In the genomic region with DNA sequence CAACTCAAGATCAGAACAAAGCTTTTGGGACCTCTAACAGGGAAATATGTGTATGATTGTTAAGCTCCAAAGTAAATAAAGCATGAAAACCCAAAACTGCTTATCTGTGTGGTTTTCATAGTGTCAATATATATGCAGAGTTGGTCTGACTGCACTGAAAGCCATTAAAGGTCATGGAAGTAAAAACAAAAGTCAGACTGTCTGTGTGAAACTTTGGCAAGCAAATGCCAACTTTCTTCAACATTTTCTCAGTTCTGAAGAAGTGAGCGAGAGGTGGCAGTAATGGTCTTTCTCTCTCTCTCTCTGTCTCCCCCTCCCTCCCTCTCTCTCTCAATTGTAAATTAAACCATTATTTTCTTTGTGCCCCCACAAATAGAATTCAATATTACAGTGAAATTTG, we compare ENCODE assay signal across 9 cellular contexts.
DNase-seq lines count a peak whose midpoint lies in the region; ATAC-seq, FAIRE-seq and TF ChIP-seq lines count a peak whose summit lies in the region.
"Had no signal": no experiment of that assay in that cellular context is flagged by ENCODE, and none has a peak within 500 bp of the region (broad histone marks: within the 10 kb centered on the region; RNA-seq: fewer than 3 reads in every experiment).

No MANE protein-coding gene starts in this region.

- TF ChIP-seq POLR2A in K562 (conservative IDR thresholded peaks at IDR 0.05), result no peak

- no peak overlapping the region for H3K4me3 ChIP-seq in K562

- no peaks in the 10 kb centered on the region for H3K9me3 Mint-ChIP-seq in osteocyte (ENCODE audit: unreplicated experiment)

- CTCF ChIA-PET in K562 (lab: Yijun Ruan, JAX; ENCODE audit: low intra/inter-chr PET ratio), result interaction anchor here (0.6 to 0.9 kb wide), 2 partner anchors 10 to 152 kb away, joined by 3 to 5 read pairs; no protein-coding TSS in a partner anchor

- peak; percentile 5; the same call in 1 of the 2 replicates for TF ChIP-seq EP300 in K562 (IDR thresholded peaks at IDR 0.05; ENCODE audit: low read length)

- H3K4me3 Mint-ChIP-seq in osteocyte (ENCODE audit: unreplicated experiment), result no peak overlapping the region

- WGBS in K562 (ENCODE audit: insufficient coverage, low coverage, missing lambda C conversion rate), result 45% methylated on average over 1 of the region's 1 CpG

- no peaks in the 10 kb centered on the region for H3K36me3 Mint-ChIP-seq in osteocyte (ENCODE audit: unreplicated experiment)

- H3K9me3 ChIP-seq in K562 (replicated peaks; ENCODE audit: control insufficient read depth, insufficient read depth, low read depth, low read length), result no peaks in the 10 kb centered on the region

- ATAC-seq in GM19438 (IDR thresholded peaks at IDR 0.05; ENCODE audit: low read depth, unreplicated experiment) (peak; percentile 71), HG03571 (IDR thresholded peaks at IDR 0.05; ENCODE audit: unreplicated experiment) (peak; percentile 58), K562 (peak; percentile 64), HG02970 (IDR thresholded peaks at IDR 0.05; ENCODE audit: low FRiP score, unreplicated experiment) (no peak)

- no peaks in the 10 kb centered on the region for H3K79me2 ChIP-seq in K562 (ENCODE audit: control insufficient read depth, insufficient read depth, low read length)

- H4K20me1 ChIP-seq in K562 (replicated peaks; ENCODE audit: control insufficient read depth, insufficient read depth, low read length), result no peaks in the 10 kb centered on the region

- H3K4me1 ChIP-seq in K562 (replicated peaks in 1 of 2; ENCODE audit: control insufficient read depth in 2 of 2, insufficient read depth in 2 of 2, low read length in 2 of 2), result peaks cover 0 to 20% of the 10 kb centered on the region in 2 experiments; a peak in 3 of 5 replicates

- peak overlapping the region; percentile 7; the same call in 1 of the 2 replicates for H2AFZ ChIP-seq in K562 (ENCODE audit: low read depth, low read length)

- no peak overlapping the region for H3K27ac Mint-ChIP-seq in osteocyte (ENCODE audit: unreplicated experiment)

- H3K36me3 ChIP-seq in K562 (ENCODE audit: control insufficient read depth, insufficient read depth, low read length), result no peaks in the 10 kb centered on the region

- no peak overlapping the region for H3K4me2 ChIP-seq in K562 (ENCODE audit: insufficient read depth, low read length)

- intact Hi-C loops in K562 (cut with micrococcal nuclease), result loop anchor here (2.0 to 5.0 kb wide), 2 partner anchors 152 to 209 kb away; no protein-coding TSS in a partner anchor

- no TSS peak for BruUV-seq in K562 (replicated peaks; lab: Mats Ljungman, UMichigan)

- peaks cover 18% of the 10 kb centered on the region for H3K4me1 Mint-ChIP-seq in osteocyte (ENCODE audit: unreplicated experiment)

- H3K27ac ChIP-seq in K562 (ENCODE audit: extremely low read depth, low read depth, low read length), result no peak overlapping the region

- no peak overlapping the region for H3K9ac ChIP-seq in K562 (ENCODE audit: insufficient read depth in 1 of 2, low read depth in 2 of 2, low read length in 2 of 2)

- H3K9me1 ChIP-seq in K562 (ENCODE audit: control insufficient read depth, insufficient read depth, low read length), result no peaks in the 10 kb centered on the region

- FAIRE-seq in D721Med (lab: Jason Lieb, UNC), result no peak
- peak; percentile 78 for FAIRE-seq in K562 (lab: Jason Lieb, UNC)
- FAIRE-seq: islet of Langerhans had no signal

- DNase-seq in D721Med (ENCODE audit: insufficient read length, low spot score) (no peak), K562 (ENCODE audit: extremely low read depth in 1 of 4, low spot score in 3 of 4) (no peak), osteocyte (ENCODE audit: extremely low spot score, unreplicated experiment) (no peak), NCI-H128 (lab: John Stamatoyannopoulos, UW; ENCODE audit: unreplicated experiment) (no peak), NCI-H146 treated with DMSO at 0.1 percent for 48 hours (lab: John Stamatoyannopoulos, UW; ENCODE audit: unreplicated experiment) (no peak)

- POLR2A ChIA-PET in K562 (lab: Yijun Ruan, JAX), result interaction anchor here (0.6 to 1.3 kb wide), 3 partner anchors 8 to 1115 kb away, joined by 3 to 5 read pairs (median 3); no protein-coding TSS in a partner anchor

- in situ Hi-C loops in K562 (cut with MboI), result loop anchor here (10.0 kb wide), 1 partner anchor 148 kb away; no protein-coding TSS in a partner anchor

- H3K27me3 Mint-ChIP-seq in osteocyte (ENCODE audit: unreplicated experiment), result peaks cover 17% of the 10 kb centered on the region

- H3K27me3 ChIP-seq in K562 (ENCODE audit: control insufficient read depth in 2 of 2, insufficient read depth in 2 of 2, low read length in 2 of 2), result no peaks in the 10 kb centered on the region

- TF ChIP-seq RAD21 in K562 (CRISPR knock-in tag; conservative IDR thresholded peaks at IDR 0.05 in 1 of 2, IDR thresholded peaks at IDR 0.05 in 1 of 2), result peak; percentile 54 to 70

- peak; percentile 31 for TF ChIP-seq CTCF in D721Med (IDR thresholded peaks at IDR 0.05; ENCODE audit: insufficient read depth, missing control alignments)
- peak in 2 of 3 experiments; percentile 19 to 55; a peak in 2 of 6 replicates for TF ChIP-seq CTCF in K562 (IDR thresholded peaks at IDR 0.05 in 2 of 3, conservative IDR thresholded peaks at IDR 0.05 in 1 of 3; ENCODE audit: insufficient read depth in 2 of 3, low read depth in 1 of 3, low read length in 3 of 3)
- peak; percentile 44 for TF ChIP-seq CTCF in osteocyte (IDR thresholded peaks at IDR 0.05)

TF ChIP-seq in K562, 482 proteins besides CTCF, POLR2A, EP300 and RAD21 (continues in another document):
- TF ChIP-seq, protein P1, sequence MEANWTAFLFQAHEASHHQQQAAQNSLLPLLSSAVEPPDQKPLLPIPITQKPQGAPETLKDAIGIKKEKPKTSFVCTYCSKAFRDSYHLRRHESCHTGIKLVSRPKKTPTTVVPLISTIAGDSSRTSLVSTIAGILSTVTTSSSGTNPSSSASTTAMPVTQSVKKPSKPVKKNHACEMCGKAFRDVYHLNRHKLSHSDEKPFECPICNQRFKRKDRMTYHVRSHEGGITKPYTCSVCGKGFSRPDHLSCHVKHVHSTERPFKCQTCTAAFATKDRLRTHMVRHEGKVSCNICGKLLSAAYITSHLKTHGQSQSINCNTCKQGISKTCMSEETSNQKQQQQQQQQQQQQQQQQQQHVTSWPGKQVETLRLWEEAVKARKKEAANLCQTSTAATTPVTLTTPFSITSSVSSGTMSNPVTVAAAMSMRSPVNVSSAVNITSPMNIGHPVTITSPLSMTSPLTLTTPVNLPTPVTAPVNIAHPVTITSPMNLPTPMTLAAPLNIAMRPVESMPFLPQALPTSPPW (CRISPR knock-in tag; IDR thresholded peaks at IDR 0.05), result peak; percentile 54
- TF ChIP-seq, protein P2, sequence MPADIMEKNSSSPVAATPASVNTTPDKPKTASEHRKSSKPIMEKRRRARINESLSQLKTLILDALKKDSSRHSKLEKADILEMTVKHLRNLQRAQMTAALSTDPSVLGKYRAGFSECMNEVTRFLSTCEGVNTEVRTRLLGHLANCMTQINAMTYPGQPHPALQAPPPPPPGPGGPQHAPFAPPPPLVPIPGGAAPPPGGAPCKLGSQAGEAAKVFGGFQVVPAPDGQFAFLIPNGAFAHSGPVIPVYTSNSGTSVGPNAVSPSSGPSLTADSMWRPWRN (IDR thresholded peaks at IDR 0.05; ENCODE audit: low read depth), result 0 out of 2 replicates have a peak, but pooled peaks have one; percentile 13
- TF ChIP-seq E2F3 (CRISPR knock-in tag; IDR thresholded peaks at IDR 0.05) (no peak), SMC3 (conservative IDR thresholded peaks at IDR 0.05; ENCODE audit: insufficient read depth, low read depth, low read length) (0 out of 2 replicates have a peak, but pooled peaks have one; percentile 16), SMARCE1 (IDR thresholded peaks at IDR 0.05) (peak; percentile 51; the same call in 1 of the 2 replicates), HDAC3 (IDR thresholded peaks at IDR 0.05; ENCODE audit: borderline replicate concordance, partially characterized antibody) (peak; percentile 42), C11orf30 (IDR thresholded peaks at IDR 0.05; ENCODE audit: low read depth) (peak; percentile 36; the same call in 1 of the 2 replicates), TAL1 (IDR thresholded peaks at IDR 0.05) (0 out of 2 replicates have a peak, but pooled peaks have one; percentile 4), ZNF316 (IDR thresholded peaks at IDR 0.05) (peak; percentile 11; the same call in 1 of the 2 replicates), ZNF764 (CRISPR knock-in tag; IDR thresholded peaks at IDR 0.05; ENCODE audit: low read depth) (no peak), HNRNPL (IDR thresholded peaks at IDR 0.05; ENCODE audit: low read depth, low read length) (no peak), ESRRA (IDR thresholded peaks at IDR 0.05; ENCODE audit: borderline replicate concordance, low read depth) (peak; percentile 39; the same call in 1 of the 2 replicates), COPS2 (conservative IDR thresholded peaks at IDR 0.05) (no peak), SOX6 (IDR thresholded peaks at IDR 0.05) (peak; percentile 61; the same call in 1 of the 2 replicates), CBFA2T3 (IDR thresholded peaks at IDR 0.05) (0 out of 2 replicates have a peak, but pooled peaks have one; percentile 19), HIVEP1 (CRISPR knock-in tag; IDR thresholded peaks at IDR 0.05) (no peak), SETDB1 (IDR thresholded peaks at IDR 0.05; ENCODE audit: low read length) (no peak), BRCA1 (IDR thresholded peaks at IDR 0.05) (no peak), BRCA1 (CRISPR knock-in tag; IDR thresholded peaks at IDR 0.05) (no peak), ZNF766 (CRISPR knock-in tag; conservative IDR thresholded peaks at IDR 0.05) (0 out of 2 replicates have a peak, but pooled peaks have one; percentile 33)
- TF ChIP-seq, protein P3, sequence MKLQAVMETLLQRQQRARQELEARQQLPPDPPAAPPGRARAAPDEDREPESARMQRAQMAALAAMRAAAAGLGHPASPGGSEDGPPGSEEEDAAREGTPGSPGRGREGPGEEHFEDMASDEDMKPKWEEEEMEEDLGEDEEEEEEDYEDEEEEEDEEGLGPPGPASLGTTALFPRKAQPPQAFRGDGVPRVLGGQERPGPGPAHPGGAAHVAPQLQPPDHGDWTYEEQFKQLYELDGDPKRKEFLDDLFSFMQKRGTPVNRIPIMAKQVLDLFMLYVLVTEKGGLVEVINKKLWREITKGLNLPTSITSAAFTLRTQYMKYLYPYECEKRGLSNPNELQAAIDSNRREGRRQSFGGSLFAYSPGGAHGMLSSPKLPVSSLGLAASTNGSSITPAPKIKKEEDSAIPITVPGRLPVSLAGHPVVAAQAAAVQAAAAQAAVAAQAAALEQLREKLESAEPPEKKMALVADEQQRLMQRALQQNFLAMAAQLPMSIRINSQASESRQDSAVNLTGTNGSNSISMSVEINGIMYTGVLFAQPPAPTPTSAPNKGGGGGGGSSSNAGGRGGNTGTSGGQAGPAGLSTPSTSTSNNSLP (IDR thresholded peaks at IDR 0.05; ENCODE audit: borderline replicate concordance, low read depth, low read length), result no peak
